In genomic region chr20:58987790-58988564, GRCh38 we compare ENCODE assay signal across 25 cellular contexts. TPM values are rescaled to one million over a fixed set of nuclear protein-coding genes. Genes with fewer than 3 reads are reported as not detected.
DNase-seq lines count a peak whose midpoint lies in the region; ATAC-seq, FAIRE-seq and TF ChIP-seq lines count a peak whose summit lies in the region.
"Had no signal": no experiment of that assay in that cellular context is flagged by ENCODE, and none has a peak within 500 bp of the region (broad histone marks: within the 10 kb centered on the region; RNA-seq: fewer than 3 reads in every experiment).

No MANE protein-coding gene starts in this region.

- peaks cover 50 to 63% of the 10 kb centered on the region in 2 donors for H3K36me3 Mint-ChIP-seq in CD4-positive, alpha-beta memory T cell

- no peak for TF ChIP-seq EP300 in K562 (IDR thresholded peaks at IDR 0.05; ENCODE audit: low read length)

- TF ChIP-seq POLR2A in K562 (conservative IDR thresholded peaks at IDR 0.05) (no peak), right lobe of liver (IDR thresholded peaks at IDR 0.05) (no peak)

- POLR2A ChIA-PET in CD4-positive, alpha-beta memory T cell (lab: Charles Lee; ENCODE audit: partially characterized antibody): interaction anchor here (2.4 kb wide), 1 partner anchor 44 kb away, joined by 9 read pairs; the partner anchor contains the start of gene ATP5F1E
- POLR2A ChIA-PET in K562 (lab: Yijun Ruan, JAX): interaction anchor here (0.6 to 1.0 kb wide), 4 partner anchors 10 to 943 kb away, joined by 3 to 4 read pairs (median 3); no protein-coding TSS in a partner anchor

- no peak for FAIRE-seq in K562 (lab: Jason Lieb, UNC)
- FAIRE-seq: endometrium, RCC 7860 had no signal

- H3K4me1 ChIP-seq in CD4-positive, alpha-beta memory T cell (ENCODE audit: insufficient read depth, low read length): peaks cover 25% of the 10 kb centered on the region
- H3K4me1 ChIP-seq in K562 (replicated peaks in 1 of 2; ENCODE audit: control insufficient read depth in 2 of 2, insufficient read depth in 2 of 2, low read length in 2 of 2): peaks cover 9 to 12% of the 10 kb centered on the region in 2 experiments; a peak in 4 of 5 replicates
- peaks cover 0 to 44% (median 3%) of the 10 kb centered on the region in 4 donors for H3K4me1 ChIP-seq in right lobe of liver
- H3K4me1 ChIP-seq: HAP-1 had no signal

- peaks cover 65% of the 10 kb centered on the region for H3K36me3 ChIP-seq in CD4-positive, alpha-beta memory T cell (ENCODE audit: insufficient read depth, low read length)
- H3K36me3 ChIP-seq in K562 (ENCODE audit: control insufficient read depth, insufficient read depth, low read length): peaks cover 93% of the 10 kb centered on the region
- H3K36me3 ChIP-seq in right lobe of liver: peaks cover 0 to 57% (median 16%) of the 10 kb centered on the region in 4 donors

- TF ChIP-seq CTCF in K562 (IDR thresholded peaks at IDR 0.05 in 2 of 3, conservative IDR thresholded peaks at IDR 0.05 in 1 of 3; ENCODE audit: insufficient read depth in 2 of 3, low read depth in 1 of 3, low read length in 3 of 3): no peak
- TF ChIP-seq CTCF in right lobe of liver (IDR thresholded peaks at IDR 0.05): no peak

- no peaks in the 10 kb centered on the region; the same call in 1 of the 2 replicates for H4K20me1 ChIP-seq in K562 (replicated peaks; ENCODE audit: control insufficient read depth, insufficient read depth, low read length)

- H3K9me1 ChIP-seq in K562 (ENCODE audit: control insufficient read depth, insufficient read depth, low read length): no peaks in the 10 kb centered on the region

- no peak overlapping the region for H3K4me3 Mint-ChIP-seq in CD4-positive, alpha-beta memory T cell
- H3K4me3 Mint-ChIP-seq: stimulated activated naive CD8-positive, alpha-beta T cell treated with anti-CD3 and anti-CD28 coated beads, Interleukin-15, amount 100 ng/mL, for 72 hours; T-helper 2 cell treated with Interferon-gamma antibody and Interleukin-4, amounts not matched to agents 5 μg/mL and 100 μg/mL, for 36 hours had no signal

- H3K4me1 Mint-ChIP-seq in CD4-positive, alpha-beta memory T cell: peaks cover 26 to 32% (median 30%) of the 10 kb centered on the region in 4 donors

- BruUV-seq in K562 (replicated peaks; lab: Mats Ljungman, UMichigan): no TSS peak

- H3K4me2 ChIP-seq in K562 (ENCODE audit: insufficient read depth, low read length): no peak overlapping the region
- H3K4me2 ChIP-seq: smooth muscle cell had no signal

- no peak overlapping the region for H3K4me3 ChIP-seq in CD4-positive, alpha-beta memory T cell (ENCODE audit: low read length in 2 of 2)
- H3K4me3 ChIP-seq in K562: no peak overlapping the region
- no peak overlapping the region for H3K4me3 ChIP-seq in right lobe of liver
- H3K4me3 ChIP-seq: HAP-1, left lung, mucosa of descending colon, SK-N-MC, smooth muscle cell had no signal

- no peak for TF ChIP-seq RAD21 in K562 (CRISPR knock-in tag; conservative IDR thresholded peaks at IDR 0.05 in 1 of 2, IDR thresholded peaks at IDR 0.05 in 1 of 2)

- H3K27me3 Mint-ChIP-seq in CD4-positive, alpha-beta memory T cell: no peaks in the 10 kb centered on the region
- H3K27me3 Mint-ChIP-seq: stimulated activated naive CD8-positive, alpha-beta T cell treated with anti-CD3 and anti-CD28 coated beads, Interleukin-15, amount 100 ng/mL, for 72 hours had no signal

- no peak overlapping the region for H3K27ac ChIP-seq in CD4-positive, alpha-beta memory T cell (ENCODE audit: low read depth, low read length)
- no peak overlapping the region for H3K27ac ChIP-seq in K562 (ENCODE audit: extremely low read depth, low read depth, low read length)
- peak overlapping the region in 2 of 3 donors; percentile 19 to 38 for H3K27ac ChIP-seq in right lobe of liver
- H3K27ac ChIP-seq: left lung, SK-N-MC had no signal

- peak overlapping the region in 4 of 7 donors; percentile 42 to 75 (median 56) for H3K27ac Mint-ChIP-seq in CD4-positive, alpha-beta memory T cell
- H3K27ac Mint-ChIP-seq: stimulated activated naive CD8-positive, alpha-beta T cell treated with anti-CD3 and anti-CD28 coated beads, Interleukin-15, amount 100 ng/mL, for 72 hours; T-helper 2 cell treated with Interferon-gamma antibody and Interleukin-4, amounts not matched to agents 5 μg/mL and 100 μg/mL, for 36 hours had no signal

- intact Hi-C loops in CD4-positive, alpha-beta memory T cell (cut with micrococcal nuclease): no loop called here
- intact Hi-C loops in K562 (cut with micrococcal nuclease): no loop called here
- intact Hi-C loops in right lobe of liver (cut with DNase I): loop anchor here in 1 of 2 donors (5.0 kb wide), 1 partner anchor 229 kb away; no protein-coding TSS in a partner anchor

- H2AFZ ChIP-seq in K562 (ENCODE audit: low read depth, low read length): no peak overlapping the region

- 90% methylated on average over 9 of the region's 9 CpGs for WGBS in K562 (ENCODE audit: insufficient coverage, low coverage, missing lambda C conversion rate)
- 61% methylated on average over 5 of the region's 9 CpGs for WGBS in right lobe of liver (ENCODE audit: insufficient coverage, low coverage, low lambda C conversion rate, missing lambda C conversion rate)

- H3K27me3 ChIP-seq in CD4-positive, alpha-beta memory T cell (ENCODE audit: insufficient read depth, low read length): no peaks in the 10 kb centered on the region
- no peaks in the 10 kb centered on the region for H3K27me3 ChIP-seq in K562 (ENCODE audit: control insufficient read depth in 2 of 2, insufficient read depth in 2 of 2, low read length in 2 of 2)
- H3K27me3 ChIP-seq in right lobe of liver: no peaks in the 10 kb centered on the region
- H3K27me3 ChIP-seq: left lung had no signal

- CTCF ChIA-PET in CD4-positive, alpha-beta memory T cell (lab: Charles Lee; ENCODE audit: partially characterized antibody): no interaction called here
- CTCF ChIA-PET in K562 (lab: Yijun Ruan, JAX; ENCODE audit: low intra/inter-chr PET ratio): no interaction called here

- no peak overlapping the region; a peak in 1 of 4 replicates for H3K9ac ChIP-seq in K562 (ENCODE audit: insufficient read depth in 1 of 2, low read depth in 2 of 2, low read length in 2 of 2)

- H3K9me3 ChIP-seq in CD4-positive, alpha-beta memory T cell (ENCODE audit: control insufficient read depth in 1 of 2, low read length in 2 of 2): no peaks in the 10 kb centered on the region
- H3K9me3 ChIP-seq in K562 (replicated peaks; ENCODE audit: control insufficient read depth, insufficient read depth, low read depth, low read length): no peaks in the 10 kb centered on the region
- no peaks in the 10 kb centered on the region for H3K9me3 ChIP-seq in right lobe of liver
- H3K9me3 ChIP-seq: HAP-1, left lung, mucosa of descending colon had no signal

- in situ Hi-C loops in K562 (cut with MboI): no loop called here

- DNase-seq in 8988T: peak; percentile 4
- no peak for DNase-seq in CD4-positive, alpha-beta memory T cell
- no peak for DNase-seq in K562 (ENCODE audit: extremely low read depth in 1 of 4, low spot score in 3 of 4)
- DNase-seq in right lobe of liver: peak in 1 of 3 donors; percentile 46
- no peak for DNase-seq in GF-D8 (lab: John Stamatoyannopoulos, UW)
- no peak for DNase-seq in NOMO-1 treated with dmso at 0.1 percent for 144 hours (lab: John Stamatoyannopoulos, UW; ENCODE audit: unreplicated experiment)
- no peak for DNase-seq in stimulated activated naive CD4-positive, alpha-beta T cell (lab: John Stamatoyannopoulos, UW)
- DNase-seq: activated naive CD4-positive, alpha-beta T cell; DND-41; left lung; mucosa of descending colon; NCI-H2029; NK-92 treated with Interleukin-12 subunit alpha and Interleukin-12 subunit beta, amount 100 ng/mL, for 24 hours; stimulated activated CD4-positive, alpha-beta T cell treated with anti-CD3 and anti-CD28 coated beads, Interleukin-4, amount 100 ng/mL, for 1 hour; stimulated activated naive CD8-positive, alpha-beta T cell treated with anti-CD3 and anti-CD28 coated beads, Interleukin-15, amount 100 ng/mL, for 72 hours had no signal

- H3K9me3 Mint-ChIP-seq in CD4-positive, alpha-beta memory T cell: no peaks in the 10 kb centered on the region
- H3K9me3 Mint-ChIP-seq: stimulated activated naive CD8-positive, alpha-beta T cell treated with anti-CD3 and anti-CD28 coated beads, Interleukin-15, amount 100 ng/mL, for 72 hours; T-helper 2 cell treated with Interferon-gamma antibody and Interleukin-4, amounts not matched to agents 5 μg/mL and 100 μg/mL, for 36 hours had no signal

- H3K79me2 ChIP-seq in K562 (ENCODE audit: control insufficient read depth, insufficient read depth, low read length): peaks cover 47% of the 10 kb centered on the region

- no peak for ATAC-seq in K562
- ATAC-seq in right lobe of liver: peak in 3 of 4 donors; percentile 18 to 39 (median 32)
- no peak for ATAC-seq in GM21390 (IDR thresholded peaks at IDR 0.05; ENCODE audit: unreplicated experiment)
- ATAC-seq: activated CD4-positive, CD25-positive, alpha-beta regulatory T cell treated with anti-CD3 and anti-CD28 coated beads, Interleukin-2, amount 50 U/mL, for 24 hours; left lung; mucosa of descending colon; stimulated activated naive CD8-positive, alpha-beta T cell treated with anti-CD3 and anti-CD28 coated beads, Interleukin-15, amount 100 ng/mL, for 72 hours had no signal

RNA-seq across cellular contexts. Expression of gene NELFCD, which starts 6.9 kb away (rescaled TPM):
- 10 to 100 TPM; 77.6 to 93.3 TPM for total RNA-seq in CD4-positive, alpha-beta memory T cell
- 10 to 100 TPM; 72.6 to 88.0 TPM for polyA plus RNA-seq in CD4-positive, alpha-beta memory T cell
- 499 and 562 TPM in 2 replicates for total RNA-seq in K562 (2011; cell fraction: chromatin; rRNA removed; ENCODE audit: low replicate concordance)
- total RNA-seq in K562 (2011; cell fraction: nucleolus; rRNA removed): 227 and 235 TPM in 2 replicates
- 274 and 301 TPM in 2 replicates for total RNA-seq in K562 (2011; cell fraction: nucleoplasm; rRNA removed)
- 96.5 and 113 TPM in 2 replicates for total RNA-seq in K562 (2014; rRNA removed)
- 77.9 and 80.6 TPM in 2 replicates for total RNA-seq in K562 (2014; rRNA removed; fragmentation: Illumina TruSeq; extraction: Trizol)
- 84.7 and 86.6 TPM in 2 replicates for total RNA-seq in K562 (2015; rRNA removed; fragmentation: Illumina TruSeq; extraction: Trizol)
- 111 and 116 TPM in 2 replicates for total RNA-seq in K562 (2021)
- 138 and 163 TPM in 2 replicates for polyA plus RNA-seq in K562 (2011; rRNA removed)
- 115 and 130 TPM in 2 replicates for polyA plus RNA-seq in K562 (2011; cell fraction: cytosol; rRNA removed)
- 305 and 361 TPM in 2 replicates for polyA plus RNA-seq in K562 (2011; cell fraction: nucleus; rRNA removed)
- polyA plus RNA-seq in K562 (2012): 93.4 and 101 TPM in 2 replicates
- polyA plus RNA-seq in K562 (2014; fragmentation: Illumina TruSeq; extraction: Trizol): 136 and 137 TPM in 2 replicates
- 10 to 100 TPM; 11.7 to 22.2 TPM for polyA plus RNA-seq in K562 (2014; fragmentation: Nextera tagmentation; extraction: Ambion mirVana)
- polyA plus RNA-seq in K562 (2014; rRNA removed): 121 and 123 TPM in 2 replicates
- polyA minus RNA-seq in K562 (2011; rRNA and poly(A)+ RNA removed): 159 and 203 TPM in 2 replicates
- polyA minus RNA-seq in K562 (2011; cell fraction: cytosol; rRNA and poly(A)+ RNA removed): 57.0 and 63.8 TPM in 2 replicates
- 68.1 and 105 TPM in 2 replicates for polyA minus RNA-seq in K562 (2011; cell fraction: nucleus; rRNA and poly(A)+ RNA removed)
- 10 to 100 TPM; 31.1 to 41.4 (median 36.5) TPM for total RNA-seq in right lobe of liver

RNA-seq across cellular contexts. Expression of gene CTSZ, which starts 19.1 kb away (rescaled TPM):
- total RNA-seq in CD4-positive, alpha-beta memory T cell: 10 to 100 TPM; 34.8 to 37.3 TPM
- polyA plus RNA-seq in CD4-positive, alpha-beta memory T cell: 1 to 10 TPM in 1 of 2 donors, under 1 TPM in 1; 0.76 to 3.4 TPM
- 52.6 and 123 TPM in 2 replicates for total RNA-seq in K562 (2011; cell fraction: chromatin; rRNA removed; ENCODE audit: low replicate concordance)
- total RNA-seq in K562 (2011; cell fraction: nucleolus; rRNA removed): 146 and 149 TPM in 2 replicates
- total RNA-seq in K562 (2011; cell fraction: nucleoplasm; rRNA removed): 120 and 126 TPM in 2 replicates
- 73.2 and 83.8 TPM in 2 replicates for total RNA-seq in K562 (2014; rRNA removed)
- total RNA-seq in K562 (2014; rRNA removed; fragmentation: Illumina TruSeq; extraction: Trizol): 62.6 and 63.8 TPM in 2 replicates
- total RNA-seq in K562 (2015; rRNA removed; fragmentation: Illumina TruSeq; extraction: Trizol): 82.8 and 82.9 TPM in 2 replicates
- total RNA-seq in K562 (2021): 84.7 and 97.7 TPM in 2 replicates
- polyA plus RNA-seq in K562 (2011; rRNA removed): 83.8 and 93.1 TPM in 2 replicates
- polyA plus RNA-seq in K562 (2011; cell fraction: cytosol; rRNA removed): 81.2 and 107 TPM in 2 replicates
- 54.7 and 64.6 TPM in 2 replicates for polyA plus RNA-seq in K562 (2011; cell fraction: nucleus; rRNA removed)
- 79.3 and 95.2 TPM in 2 replicates for polyA plus RNA-seq in K562 (2012)
- polyA plus RNA-seq in K562 (2014; fragmentation: Illumina TruSeq; extraction: Trizol): 123 and 143 TPM in 2 replicates
- polyA plus RNA-seq in K562 (2014; fragmentation: Nextera tagmentation; extraction: Ambion mirVana): 1 to 10 TPM; 1.6 to 5.3 TPM
- polyA plus RNA-seq in K562 (2014; rRNA removed): 96.2 and 107 TPM in 2 replicates
- polyA minus RNA-seq in K562 (2011; rRNA and poly(A)+ RNA removed): 59.9 and 68.2 TPM in 2 replicates
- 34.4 and 34.8 TPM in 2 replicates for polyA minus RNA-seq in K562 (2011; cell fraction: cytosol; rRNA and poly(A)+ RNA removed)
- 24.1 and 25.5 TPM in 2 replicates for polyA minus RNA-seq in K562 (2011; cell fraction: nucleus; rRNA and poly(A)+ RNA removed)
- total RNA-seq in right lobe of liver: 100 to 1,000 TPM; 198 to 296 (median 222) TPM

RNA-seq across cellular contexts. Expression of gene TUBB1, which starts 31.3 kb away (rescaled TPM):
- total RNA-seq in CD4-positive, alpha-beta memory T cell: not detected
- not detected for polyA plus RNA-seq in CD4-positive, alpha-beta memory T cell
- total RNA-seq in K562 (2011; cell fraction: chromatin; rRNA removed; ENCODE audit: low replicate concordance): 1.4 and 3.2 TPM in 2 replicates
- total RNA-seq in K562 (2011; cell fraction: nucleolus; rRNA removed): 1.7 and 2.1 TPM in 2 replicates
- 2.0 and 2.8 TPM in 2 replicates for total RNA-seq in K562 (2011; cell fraction: nucleoplasm; rRNA removed)
- total RNA-seq in K562 (2014; rRNA removed) (1.7 and 2.1 TPM in 2 replicates), K562 (2014; rRNA removed; fragmentation: Illumina TruSeq; extraction: Trizol) (2.3 and 2.8 TPM in 2 replicates), K562 (2015; rRNA removed; fragmentation: Illumina TruSeq; extraction: Trizol) (2.0 and 2.4 TPM in 2 replicates), K562 (2021) (1.9 and 3.9 TPM in 2 replicates), right lobe of liver (1 to 10 TPM in 1 of 6 experiments, under 1 TPM in 4, not detected in 1; 0.06 to 1.5 (median 0.31) TPM)
- polyA plus RNA-seq in K562 (2011; rRNA removed) (1.1 and 3.6 TPM in 2 replicates), K562 (2014; fragmentation: Illumina TruSeq; extraction: Trizol) (3.1 and 4.1 TPM in 2 replicates), K562 (2014; fragmentation: Nextera tagmentation; extraction: Ambion mirVana) (1 to 10 TPM; 1.5 to 1.6 TPM), K562 (2014; rRNA removed) (1.9 and 3.0 TPM in 2 replicates)
- polyA plus RNA-seq in K562 (2011; cell fraction: cytosol; rRNA removed): 0.69 and 3.4 TPM in 2 replicates
- 0.51 and 1.8 TPM in 2 replicates for polyA plus RNA-seq in K562 (2011; cell fraction: nucleus; rRNA removed)
- 2.3 and 3.8 TPM in 2 replicates for polyA plus RNA-seq in K562 (2012)
- 1.6 and 4.3 TPM in 2 replicates for polyA minus RNA-seq in K562 (2011; rRNA and poly(A)+ RNA removed)
- polyA minus RNA-seq in K562 (2011; cell fraction: cytosol; rRNA and poly(A)+ RNA removed): 0.64 and 1.7 TPM in 2 replicates
- polyA minus RNA-seq in K562 (2011; cell fraction: nucleus; rRNA and poly(A)+ RNA removed): 0.89 and 1.3 TPM in 2 replicates
- total RNA-seq: mucosa of descending colon, NCI-H460, pulmonary artery endothelial cell had no signal
- polyA plus RNA-seq: smooth muscle cell had no signal

RNA-seq across cellular contexts. Expression of gene ATP5F1E, which starts 44.2 kb away (rescaled TPM):
- total RNA-seq in CD4-positive, alpha-beta memory T cell: 10 to 100 TPM; 77.2 to 84.5 TPM
- 100 to 1,000 TPM in 1 of 2 donors, 10 to 100 TPM in 1; 76.9 to 102 TPM for polyA plus RNA-seq in CD4-positive, alpha-beta memory T cell
- 19.6 and 60.1 TPM in 2 replicates for total RNA-seq in K562 (2011; cell fraction: chromatin; rRNA removed; ENCODE audit: low replicate concordance)
- 23.8 and 27.5 TPM in 2 replicates for total RNA-seq in K562 (2011; cell fraction: nucleolus; rRNA removed)
- total RNA-seq in K562 (2011; cell fraction: nucleoplasm; rRNA removed): 49.5 and 88.6 TPM in 2 replicates
- total RNA-seq in K562 (2014; rRNA removed) (49.4 and 64.1 TPM in 2 replicates), K562 (2014; rRNA removed; fragmentation: Illumina TruSeq; extraction: Trizol) (113 and 123 TPM in 2 replicates), K562 (2015; rRNA removed; fragmentation: Illumina TruSeq; extraction: Trizol) (98.7 and 109 TPM in 2 replicates), K562 (2021) (125 and 146 TPM in 2 replicates), right lobe of liver (10 to 100 TPM; 15.8 to 34.6 (median 30.5) TPM)
- polyA plus RNA-seq in K562 (2011; rRNA removed) (140 and 167 TPM in 2 replicates), K562 (2014; fragmentation: Illumina TruSeq; extraction: Trizol) (60.3 and 67.7 TPM in 2 replicates), K562 (2014; fragmentation: Nextera tagmentation; extraction: Ambion mirVana) (100 to 1,000 TPM; 161 to 162 TPM), K562 (2014; rRNA removed) (109 and 117 TPM in 2 replicates)
- polyA plus RNA-seq in K562 (2011; cell fraction: cytosol; rRNA removed): 16.9 and 37.2 TPM in 2 replicates
- polyA plus RNA-seq in K562 (2011; cell fraction: nucleus; rRNA removed): 32.8 and 51.1 TPM in 2 replicates
- 66.6 and 187 TPM in 2 replicates for polyA plus RNA-seq in K562 (2012)
- 36.3 and 47.6 TPM in 2 replicates for polyA minus RNA-seq in K562 (2011; rRNA and poly(A)+ RNA removed)
- polyA minus RNA-seq in K562 (2011; cell fraction: cytosol; rRNA and poly(A)+ RNA removed): 19.7 and 24.7 TPM in 2 replicates
- 53.0 and 99.3 TPM in 2 replicates for polyA minus RNA-seq in K562 (2011; cell fraction: nucleus; rRNA and poly(A)+ RNA removed)

RNA-seq across cellular contexts. Expression of gene PRELID3B, which starts 54.6 kb away (rescaled TPM):
- 10 to 100 TPM; 47.0 to 53.5 TPM for total RNA-seq in CD4-positive, alpha-beta memory T cell
- polyA plus RNA-seq in CD4-positive, alpha-beta memory T cell: 10 to 100 TPM; 35.7 to 54.7 TPM
- total RNA-seq in K562 (2011; cell fraction: chromatin; rRNA removed; ENCODE audit: low replicate concordance): 17.7 and 24.8 TPM in 2 replicates
- 16.8 and 22.2 TPM in 2 replicates for total RNA-seq in K562 (2011; cell fraction: nucleolus; rRNA removed)
- total RNA-seq in K562 (2011; cell fraction: nucleoplasm; rRNA removed): 28.7 and 35.0 TPM in 2 replicates
- total RNA-seq in K562 (2014; rRNA removed) (90.3 and 96.8 TPM in 2 replicates), K562 (2014; rRNA removed; fragmentation: Illumina TruSeq; extraction: Trizol) (136 and 140 TPM in 2 replicates), K562 (2015; rRNA removed; fragmentation: Illumina TruSeq; extraction: Trizol) (112 and 120 TPM in 2 replicates), K562 (2021) (99.5 and 105 TPM in 2 replicates), right lobe of liver (10 to 100 TPM; 16.3 to 37.5 (median 23.3) TPM)
- polyA plus RNA-seq in K562 (2011; rRNA removed) (83.6 and 96.0 TPM in 2 replicates), K562 (2014; fragmentation: Illumina TruSeq; extraction: Trizol) (91.7 and 101 TPM in 2 replicates), K562 (2014; fragmentation: Nextera tagmentation; extraction: Ambion mirVana) (100 to 1,000 TPM; 156 to 186 TPM), K562 (2014; rRNA removed) (77.0 and 81.2 TPM in 2 replicates)
- 20.1 and 42.7 TPM in 2 replicates for polyA plus RNA-seq in K562 (2011; cell fraction: cytosol; rRNA removed)
- 74.4 and 76.8 TPM in 2 replicates for polyA plus RNA-seq in K562 (2011; cell fraction: nucleus; rRNA removed)
- polyA plus RNA-seq in K562 (2012): 58.3 and 91.4 TPM in 2 replicates
- 151 and 154 TPM in 2 replicates for polyA minus RNA-seq in K562 (2011; rRNA and poly(A)+ RNA removed)
- 93.2 and 97.4 TPM in 2 replicates for polyA minus RNA-seq in K562 (2011; cell fraction: cytosol; rRNA and poly(A)+ RNA removed)
- 28.1 and 43.1 TPM in 2 replicates for polyA minus RNA-seq in K562 (2011; cell fraction: nucleus; rRNA and poly(A)+ RNA removed)

Comparison
In these comparisons a context has a peak if more than half of its experiments do, and no peak if none do; other contexts are left out.
1. H3K27ac ChIP-seq: peak in right lobe of liver (2 of 3); none in CD4-positive, alpha-beta memory T cell (single experiment) and K562 (single experiment).
2. ATAC-seq: peak in right lobe of liver (3 of 4); none in K562 (single experiment) and GM21390 (single experiment).